In the genomic region with DNA sequence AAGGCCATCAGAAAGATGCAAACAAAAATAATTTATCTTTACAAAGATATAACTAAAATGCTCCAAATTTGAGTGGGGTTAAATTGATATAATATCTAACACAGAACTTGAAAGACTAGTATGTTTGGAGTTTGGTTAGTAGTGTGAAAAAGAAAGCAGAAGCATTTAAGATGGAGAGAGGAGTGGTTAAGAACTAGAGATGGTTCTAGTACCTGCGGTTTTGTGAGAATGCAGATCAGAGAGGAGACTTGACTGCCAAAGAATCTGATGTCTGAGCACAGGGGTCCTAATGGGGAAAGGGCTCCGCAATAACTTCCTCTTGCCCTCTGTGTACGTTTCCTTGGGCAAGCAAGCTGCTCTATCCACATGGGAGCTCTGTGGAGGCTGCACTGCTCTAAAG, we compare ENCODE assay signal across 28 cellular contexts.
"Had no signal": no experiment of that assay in that cellular context is flagged by ENCODE, and none has a peak within 500 bp of the region (broad histone marks: within the 10 kb centered on the region; RNA-seq: fewer than 3 reads in every experiment).

No MANE protein-coding gene starts in this region.

- H3K36me3 Mint-ChIP-seq: stimulated activated effector memory CD8-positive, alpha-beta T cell treated with anti-CD3 and anti-CD28 coated beads, Interleukin-12 subunit alpha, Interleukin-12 subunit beta, amount 100 ng/mL, for 72 hours; stimulated activated memory B cell treated with anti-CD40 and anti-IgM and Interleukin-4, amounts not matched to agents 10 μg/mL and 1 μg/mL and 100 μg/mL, for 72 hours; type B pancreatic cell had no signal

- H3K4me3 ChIP-seq: stomach, suprapubic skin, testis, thoracic aorta, thyroid gland, tibial artery, tibial nerve, transverse colon, upper lobe of left lung, upper lobe of right lung, uterus, vagina had no signal

- H3K4me1 ChIP-seq: stomach, suprapubic skin, testis, thyroid gland, tibial artery, tibial nerve, transverse colon, upper lobe of left lung, upper lobe of right lung, uterus, vagina had no signal

- ATAC-seq: stimulated activated effector memory CD8-positive, alpha-beta T cell treated with anti-CD3 and anti-CD28 coated beads, Interleukin-12 subunit alpha, Interleukin-12 subunit beta, amount 100 ng/mL, for 72 hours; stimulated activated memory B cell treated with anti-CD40 and anti-IgM and Interleukin-4, amounts not matched to agents 10 μg/mL and 1 μg/mL and 100 μg/mL, for 72 hours; stimulated activated naive CD8-positive, alpha-beta T cell treated with anti-CD3 and anti-CD28 coated beads, Interleukin-15, amount 100 ng/mL, for 72 hours; stimulated activated naive CD8-positive, alpha-beta T cell treated with anti-CD3 and anti-CD28 coated beads, Interleukin-15, Interleukin-2, amounts not matched to agents 100 U/mL and 50 U/mL, for 24 hours; upper lobe of right lung had no signal

- H3K36me3 ChIP-seq: stomach, suprapubic skin, thoracic aorta, thyroid gland, tibial artery, tibial nerve, transverse colon, upper lobe of left lung, upper lobe of right lung, uterus, vagina had no signal

- H3K9me3 ChIP-seq: stomach, testis, thoracic aorta, thyroid gland, transverse colon, upper lobe of right lung, uterus, vagina had no signal

- H3K9me3 Mint-ChIP-seq: type B pancreatic cell had no signal

- H3K27me3 Mint-ChIP-seq: stimulated activated memory B cell treated with anti-CD40 and anti-IgM and Interleukin-4, amounts not matched to agents 10 μg/mL and 1 μg/mL and 100 μg/mL, for 72 hours; stimulated activated naive CD8-positive, alpha-beta T cell treated with anti-CD3 and anti-CD28 coated beads, Interleukin-15, amount 100 ng/mL, for 72 hours; stimulated activated naive CD8-positive, alpha-beta T cell treated with anti-CD3 and anti-CD28 coated beads, Interleukin-15, Interleukin-2, amounts not matched to agents 100 ng/mL and 50 ng/mL, for 24 hours; type B pancreatic cell had no signal

- H3K27me3 ChIP-seq: stomach, suprapubic skin, testis, thyroid gland, tibial artery, tibial nerve, transverse colon, upper lobe of left lung, upper lobe of right lung, uterus, vagina had no signal

- H3K4me3 Mint-ChIP-seq: stimulated activated effector memory CD8-positive, alpha-beta T cell treated with anti-CD3 and anti-CD28 coated beads, Interleukin-12 subunit alpha, Interleukin-12 subunit beta, amount 100 ng/mL, for 72 hours; stimulated activated memory B cell treated with anti-CD40 and anti-IgM and Interleukin-4, amounts not matched to agents 10 μg/mL and 1 μg/mL and 100 μg/mL, for 72 hours; stimulated activated naive CD8-positive, alpha-beta T cell treated with anti-CD3 and anti-CD28 coated beads, Interleukin-15, amount 100 ng/mL, for 72 hours; stimulated activated naive CD8-positive, alpha-beta T cell treated with anti-CD3 and anti-CD28 coated beads, Interleukin-15, Interleukin-2, amounts not matched to agents 100 ng/mL and 50 ng/mL, for 24 hours; type B pancreatic cell had no signal

- DNase-seq: stimulated activated CD4-positive, alpha-beta T cell treated with anti-CD3 and anti-CD28 coated beads, Interleukin-2, amount 100 ng/mL, for 48 hours; stimulated activated CD4-positive, alpha-beta T cell treated with anti-CD3 and anti-CD28 coated beads, Interleukin-4, amount 100 ng/mL, for 1 hour; stimulated activated CD4-positive, alpha-beta T cell treated with anti-CD3 and anti-CD28 coated beads, Interleukin-4, amount 100 ng/mL, for 24 hours; stimulated activated CD4-positive, alpha-beta T cell treated with anti-CD3 and anti-CD28 coated beads, Interleukin-4, amount 100 ng/mL, for 4 hours; stimulated activated CD8-positive, alpha-beta memory T cell treated with anti-CD3 and anti-CD28 coated beads, Interleukin-4, amount 100 ng/mL, for 48 hours; stimulated activated naive CD4-positive, alpha-beta T cell; stimulated activated naive CD4-positive, alpha-beta T cell treated with Interleukin-2 at 50 U/mL for 16 hours; stimulated activated naive CD8-positive, alpha-beta T cell treated with anti-CD3 and anti-CD28 coated beads, Interleukin-15, amount 100 ng/mL, for 72 hours; stimulated activated naive CD8-positive, alpha-beta T cell treated with anti-CD3 and anti-CD28 coated beads, Interleukin-15, Interleukin-2, amounts not matched to agents 100 U/mL and 50 U/mL, for 24 hours; stomach; substantia nigra; testis; thyroid gland; tibial artery; transverse colon; trophoblast cell; upper lobe of left lung; upper lobe of right lung; uterus had no signal

- FAIRE-seq: urothelium cell line had no signal

- H3K27ac Mint-ChIP-seq: stimulated activated effector memory CD8-positive, alpha-beta T cell treated with anti-CD3 and anti-CD28 coated beads, Interleukin-12 subunit alpha, Interleukin-12 subunit beta, amount 100 ng/mL, for 72 hours; stimulated activated memory B cell treated with anti-CD40 and anti-IgM and Interleukin-4, amounts not matched to agents 10 μg/mL and 1 μg/mL and 100 μg/mL, for 72 hours; stimulated activated naive CD8-positive, alpha-beta T cell treated with anti-CD3 and anti-CD28 coated beads, Interleukin-15, amount 100 ng/mL, for 72 hours; stimulated activated naive CD8-positive, alpha-beta T cell treated with anti-CD3 and anti-CD28 coated beads, Interleukin-15, Interleukin-2, amounts not matched to agents 100 ng/mL and 50 ng/mL, for 24 hours; type B pancreatic cell had no signal

- H3K27ac ChIP-seq: stomach, suprapubic skin, testis, thoracic aorta, thyroid gland, tibial artery, tibial nerve, transverse colon, upper lobe of left lung, upper lobe of right lung, uterus, vagina had no signal

- H3K4me1 Mint-ChIP-seq: stimulated activated effector memory CD8-positive, alpha-beta T cell treated with anti-CD3 and anti-CD28 coated beads, Interleukin-12 subunit alpha, Interleukin-12 subunit beta, amount 100 ng/mL, for 72 hours; stimulated activated memory B cell treated with anti-CD40 and anti-IgM and Interleukin-4, amounts not matched to agents 10 μg/mL and 1 μg/mL and 100 μg/mL, for 72 hours; stimulated activated naive CD8-positive, alpha-beta T cell treated with anti-CD3 and anti-CD28 coated beads, Interleukin-15, amount 100 ng/mL, for 72 hours had no signal
